Comparison of ENCODE assay signal across 1 cellular context in the genomic region with DNA sequence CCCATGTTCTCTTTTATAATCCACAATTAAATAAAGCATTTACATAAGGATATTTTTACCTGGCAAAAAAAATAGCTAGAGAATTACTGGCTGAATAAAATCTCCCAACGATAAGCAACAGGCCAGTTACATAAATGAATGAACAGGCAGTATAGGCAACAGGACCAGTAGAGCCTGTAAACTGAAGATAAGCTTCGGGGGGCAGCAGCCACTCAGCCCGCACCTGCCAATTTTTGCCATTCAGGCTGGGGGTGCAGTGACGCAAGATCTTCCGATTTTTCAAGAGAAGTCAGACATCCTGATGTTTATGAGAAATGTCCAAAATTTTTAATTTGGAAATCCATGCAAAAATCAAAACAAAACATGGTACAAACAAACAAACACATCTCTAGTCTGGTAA.
TF ChIP-seq lines count a peak whose summit lies in the region.

No MANE protein-coding gene starts in this region.

TF ChIP-seq in K562, 482 proteins besides CTCF, POLR2A, EP300 and RAD21 (continued from another document):
- TF ChIP-seq, protein P1, sequence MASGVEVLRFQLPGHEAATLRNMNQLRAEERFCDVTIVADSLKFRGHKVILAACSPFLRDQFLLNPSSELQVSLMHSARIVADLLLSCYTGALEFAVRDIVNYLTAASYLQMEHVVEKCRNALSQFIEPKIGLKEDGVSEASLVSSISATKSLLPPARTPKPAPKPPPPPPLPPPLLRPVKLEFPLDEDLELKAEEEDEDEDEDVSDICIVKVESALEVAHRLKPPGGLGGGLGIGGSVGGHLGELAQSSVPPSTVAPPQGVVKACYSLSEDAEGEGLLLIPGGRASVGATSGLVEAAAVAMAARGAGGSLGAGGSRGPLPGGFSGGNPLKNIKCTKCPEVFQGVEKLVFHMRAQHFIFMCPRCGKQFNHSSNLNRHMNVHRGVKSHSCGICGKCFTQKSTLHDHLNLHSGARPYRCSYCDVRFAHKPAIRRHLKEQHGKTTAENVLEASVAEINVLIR (CRISPR knock-in tag; IDR thresholded peaks at IDR 0.05) = no peak
- TF ChIP-seq ZC3H4 (CRISPR knock-in tag; IDR thresholded peaks at IDR 0.05; ENCODE audit: borderline replicate concordance) (no peak), HMG20A (CRISPR knock-in tag; conservative IDR thresholded peaks at IDR 0.05) (no peak), ZNF668 (CRISPR knock-in tag; IDR thresholded peaks at IDR 0.05) (no peak), ZKSCAN3 (CRISPR knock-in tag; IDR thresholded peaks at IDR 0.05) (no peak), SMAD2 (IDR thresholded peaks at IDR 0.05; ENCODE audit: low read depth, low read length) (no peak), KDM4B (IDR thresholded peaks at IDR 0.05; ENCODE audit: borderline replicate concordance in 2 of 2, low read depth in 1 of 2) (no peak), ZFPM2 (CRISPR knock-in tag; IDR thresholded peaks at IDR 0.05) (no peak)
- TF ChIP-seq, protein P2, sequence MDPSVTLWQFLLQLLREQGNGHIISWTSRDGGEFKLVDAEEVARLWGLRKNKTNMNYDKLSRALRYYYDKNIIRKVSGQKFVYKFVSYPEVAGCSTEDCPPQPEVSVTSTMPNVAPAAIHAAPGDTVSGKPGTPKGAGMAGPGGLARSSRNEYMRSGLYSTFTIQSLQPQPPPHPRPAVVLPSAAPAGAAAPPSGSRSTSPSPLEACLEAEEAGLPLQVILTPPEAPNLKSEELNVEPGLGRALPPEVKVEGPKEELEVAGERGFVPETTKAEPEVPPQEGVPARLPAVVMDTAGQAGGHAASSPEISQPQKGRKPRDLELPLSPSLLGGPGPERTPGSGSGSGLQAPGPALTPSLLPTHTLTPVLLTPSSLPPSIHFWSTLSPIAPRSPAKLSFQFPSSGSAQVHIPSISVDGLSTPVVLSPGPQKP (CRISPR knock-in tag; IDR thresholded peaks at IDR 0.05) = no peak
- TF ChIP-seq, protein P3, sequence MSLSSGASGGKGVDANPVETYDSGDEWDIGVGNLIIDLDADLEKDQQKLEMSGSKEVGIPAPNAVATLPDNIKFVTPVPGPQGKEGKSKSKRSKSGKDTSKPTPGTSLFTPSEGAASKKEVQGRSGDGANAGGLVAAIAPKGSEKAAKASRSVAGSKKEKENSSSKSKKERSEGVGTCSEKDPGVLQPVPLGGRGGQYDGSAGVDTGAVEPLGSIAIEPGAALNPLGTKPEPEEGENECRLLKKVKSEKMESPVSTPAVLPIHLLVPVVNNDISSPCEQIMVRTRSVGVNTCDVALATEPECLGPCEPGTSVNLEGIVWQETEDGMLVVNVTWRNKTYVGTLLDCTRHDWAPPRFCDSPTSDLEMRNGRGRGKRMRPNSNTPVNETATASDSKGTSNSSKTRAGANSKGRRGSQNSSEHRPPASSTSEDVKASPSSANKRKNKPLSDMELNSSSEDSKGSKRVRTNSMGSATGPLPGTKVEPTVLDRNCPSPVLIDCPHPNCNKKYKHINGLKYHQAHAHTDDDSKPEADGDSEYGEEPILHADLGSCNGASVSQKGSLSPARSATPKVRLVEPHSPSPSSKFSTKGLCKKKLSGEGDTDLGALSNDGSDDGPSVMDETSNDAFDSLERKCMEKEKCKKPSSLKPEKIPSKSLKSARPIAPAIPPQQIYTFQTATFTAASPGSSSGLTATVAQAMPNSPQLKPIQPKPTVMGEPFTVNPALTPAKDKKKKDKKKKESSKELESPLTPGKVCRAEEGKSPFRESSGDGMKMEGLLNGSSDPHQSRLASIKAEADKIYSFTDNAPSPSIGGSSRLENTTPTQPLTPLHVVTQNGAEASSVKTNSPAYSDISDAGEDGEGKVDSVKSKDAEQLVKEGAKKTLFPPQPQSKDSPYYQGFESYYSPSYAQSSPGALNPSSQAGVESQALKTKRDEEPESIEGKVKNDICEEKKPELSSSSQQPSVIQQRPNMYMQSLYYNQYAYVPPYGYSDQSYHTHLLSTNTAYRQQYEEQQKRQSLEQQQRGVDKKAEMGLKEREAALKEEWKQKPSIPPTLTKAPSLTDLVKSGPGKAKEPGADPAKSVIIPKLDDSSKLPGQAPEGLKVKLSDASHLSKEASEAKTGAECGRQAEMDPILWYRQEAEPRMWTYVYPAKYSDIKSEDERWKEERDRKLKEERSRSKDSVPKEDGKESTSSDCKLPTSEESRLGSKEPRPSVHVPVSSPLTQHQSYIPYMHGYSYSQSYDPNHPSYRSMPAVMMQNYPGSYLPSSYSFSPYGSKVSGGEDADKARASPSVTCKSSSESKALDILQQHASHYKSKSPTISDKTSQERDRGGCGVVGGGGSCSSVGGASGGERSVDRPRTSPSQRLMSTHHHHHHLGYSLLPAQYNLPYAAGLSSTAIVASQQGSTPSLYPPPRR (CRISPR knock-in tag; IDR thresholded peaks at IDR 0.05; ENCODE audit: borderline replicate concordance) = no peak
- TF ChIP-seq, protein P4, sequence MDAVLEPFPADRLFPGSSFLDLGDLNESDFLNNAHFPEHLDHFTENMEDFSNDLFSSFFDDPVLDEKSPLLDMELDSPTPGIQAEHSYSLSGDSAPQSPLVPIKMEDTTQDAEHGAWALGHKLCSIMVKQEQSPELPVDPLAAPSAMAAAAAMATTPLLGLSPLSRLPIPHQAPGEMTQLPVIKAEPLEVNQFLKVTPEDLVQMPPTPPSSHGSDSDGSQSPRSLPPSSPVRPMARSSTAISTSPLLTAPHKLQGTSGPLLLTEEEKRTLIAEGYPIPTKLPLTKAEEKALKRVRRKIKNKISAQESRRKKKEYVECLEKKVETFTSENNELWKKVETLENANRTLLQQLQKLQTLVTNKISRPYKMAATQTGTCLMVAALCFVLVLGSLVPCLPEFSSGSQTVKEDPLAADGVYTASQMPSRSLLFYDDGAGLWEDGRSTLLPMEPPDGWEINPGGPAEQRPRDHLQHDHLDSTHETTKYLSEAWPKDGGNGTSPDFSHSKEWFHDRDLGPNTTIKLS (IDR thresholded peaks at IDR 0.05; ENCODE audit: borderline replicate concordance, low read depth) = no peak; the same call in 1 of the 2 replicates
